1 cellular context compared by ENCODE assay signal in genomic region chr6:26223677-26224546, GRCh38.
TF ChIP-seq lines count a peak whose summit lies in the region.

No MANE protein-coding gene starts in this region.

TF ChIP-seq in HepG2, 621 proteins besides CTCF, POLR2A, EP300 and RAD21 (continued from another document and continues in another):
- TF ChIP-seq, protein P1, sequence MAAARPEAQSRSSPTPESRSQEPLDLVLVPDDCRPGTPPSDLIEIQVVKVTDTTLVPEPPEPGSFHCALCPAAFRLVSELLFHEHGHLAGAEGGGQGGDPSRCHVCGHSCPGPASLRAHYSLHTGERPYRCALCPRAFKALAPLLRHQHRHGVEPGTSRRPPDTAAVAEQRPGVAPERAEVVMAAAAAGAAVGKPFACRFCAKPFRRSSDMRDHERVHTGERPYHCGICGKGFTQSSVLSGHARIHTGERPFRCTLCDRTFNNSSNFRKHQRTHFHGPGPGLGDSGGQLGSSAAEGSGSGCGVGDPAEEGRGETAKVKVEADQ (CRISPR knock-in tag; IDR thresholded peaks at IDR 0.05; ENCODE audit: borderline replicate concordance) = no peak
- TF ChIP-seq IRX3 (CRISPR knock-in tag; IDR thresholded peaks at IDR 0.05; ENCODE audit: borderline replicate concordance, low read depth) (no peak), ARID3A (IDR thresholded peaks at IDR 0.05; ENCODE audit: low read depth, low read length) (peak; percentile 91), ZNF318 (CRISPR knock-in tag; IDR thresholded peaks at IDR 0.05) (no peak), ZNF503 (CRISPR knock-in tag; IDR thresholded peaks at IDR 0.05) (no peak), THAP8 (CRISPR knock-in tag; IDR thresholded peaks at IDR 0.05; ENCODE audit: borderline replicate concordance) (no peak), ELF4 (CRISPR knock-in tag; IDR thresholded peaks at IDR 0.05; ENCODE audit: borderline replicate concordance) (no peak), NFIB (CRISPR knock-in tag; IDR thresholded peaks at IDR 0.05; ENCODE audit: borderline replicate concordance) (no peak), ADNP (CRISPR knock-in tag; IDR thresholded peaks at IDR 0.05) (no peak), ATF2 (CRISPR knock-in tag; IDR thresholded peaks at IDR 0.05) (no peak; the same call in 1 of the 2 replicates), ZNF569 (CRISPR knock-in tag; IDR thresholded peaks at IDR 0.05; ENCODE audit: borderline replicate concordance) (no peak), DNMT3B (CRISPR knock-in tag; conservative IDR thresholded peaks at IDR 0.05) (0 out of 2 replicates have a peak, but pooled peaks have one; percentile 12), AHR (CRISPR knock-in tag; IDR thresholded peaks at IDR 0.05) (no peak), NCOA1 (CRISPR knock-in tag; IDR thresholded peaks at IDR 0.05) (peak; percentile 74; the same call in 1 of the 2 replicates), HDAC2 (CRISPR knock-in tag; IDR thresholded peaks at IDR 0.05) (no peak), ZNF749 (CRISPR knock-in tag; IDR thresholded peaks at IDR 0.05; ENCODE audit: borderline replicate concordance) (no peak), ARNT (IDR thresholded peaks at IDR 0.05) (no peak), HNRNPUL1 (IDR thresholded peaks at IDR 0.05; ENCODE audit: low read depth, low read length) (no peak), JDP2 (CRISPR knock-in tag; IDR thresholded peaks at IDR 0.05; ENCODE audit: borderline replicate concordance) (no peak), ZNF629 (CRISPR knock-in tag; conservative IDR thresholded peaks at IDR 0.05) (no peak), NFKB2 (CRISPR knock-in tag; IDR thresholded peaks at IDR 0.05; ENCODE audit: borderline replicate concordance) (no peak), SSRP1 (CRISPR knock-in tag; IDR thresholded peaks at IDR 0.05) (no peak), NFYC (CRISPR knock-in tag; IDR thresholded peaks at IDR 0.05) (peak; percentile 76), ZNF577 (CRISPR knock-in tag; IDR thresholded peaks at IDR 0.05; ENCODE audit: borderline replicate concordance, low read depth) (no peak), NFRKB (IDR thresholded peaks at IDR 0.05) (peak; percentile 98), NPAS2 (CRISPR knock-in tag; IDR thresholded peaks at IDR 0.05; ENCODE audit: borderline replicate concordance) (no peak), KDM3A (CRISPR knock-in tag; IDR thresholded peaks at IDR 0.05; ENCODE audit: low read depth) (no peak), RBM39 (IDR thresholded peaks at IDR 0.05; ENCODE audit: low read depth, low read length, poor library complexity, severe bottlenecking) (no peak), ZNF20 (CRISPR knock-in tag; IDR thresholded peaks at IDR 0.05) (no peak), SMYD3 (CRISPR knock-in tag; IDR thresholded peaks at IDR 0.05) (no peak), ZMYM4 (CRISPR knock-in tag; IDR thresholded peaks at IDR 0.05) (peak; percentile 46), ZNF816 (CRISPR knock-in tag; IDR thresholded peaks at IDR 0.05; ENCODE audit: borderline replicate concordance) (no peak; the same call in 1 of the 2 replicates), RBAK (CRISPR knock-in tag; IDR thresholded peaks at IDR 0.05) (no peak)
- TF ChIP-seq, protein P2, sequence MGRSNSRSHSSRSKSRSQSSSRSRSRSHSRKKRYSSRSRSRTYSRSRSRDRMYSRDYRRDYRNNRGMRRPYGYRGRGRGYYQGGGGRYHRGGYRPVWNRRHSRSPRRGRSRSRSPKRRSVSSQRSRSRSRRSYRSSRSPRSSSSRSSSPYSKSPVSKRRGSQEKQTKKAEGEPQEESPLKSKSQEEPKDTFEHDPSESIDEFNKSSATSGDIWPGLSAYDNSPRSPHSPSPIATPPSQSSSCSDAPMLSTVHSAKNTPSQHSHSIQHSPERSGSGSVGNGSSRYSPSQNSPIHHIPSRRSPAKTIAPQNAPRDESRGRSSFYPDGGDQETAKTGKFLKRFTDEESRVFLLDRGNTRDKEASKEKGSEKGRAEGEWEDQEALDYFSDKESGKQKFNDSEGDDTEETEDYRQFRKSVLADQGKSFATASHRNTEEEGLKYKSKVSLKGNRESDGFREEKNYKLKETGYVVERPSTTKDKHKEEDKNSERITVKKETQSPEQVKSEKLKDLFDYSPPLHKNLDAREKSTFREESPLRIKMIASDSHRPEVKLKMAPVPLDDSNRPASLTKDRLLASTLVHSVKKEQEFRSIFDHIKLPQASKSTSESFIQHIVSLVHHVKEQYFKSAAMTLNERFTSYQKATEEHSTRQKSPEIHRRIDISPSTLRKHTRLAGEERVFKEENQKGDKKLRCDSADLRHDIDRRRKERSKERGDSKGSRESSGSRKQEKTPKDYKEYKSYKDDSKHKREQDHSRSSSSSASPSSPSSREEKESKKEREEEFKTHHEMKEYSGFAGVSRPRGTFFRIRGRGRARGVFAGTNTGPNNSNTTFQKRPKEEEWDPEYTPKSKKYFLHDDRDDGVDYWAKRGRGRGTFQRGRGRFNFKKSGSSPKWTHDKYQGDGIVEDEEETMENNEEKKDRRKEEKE (IDR thresholded peaks at IDR 0.05) = no peak
- TF ChIP-seq, protein P3, sequence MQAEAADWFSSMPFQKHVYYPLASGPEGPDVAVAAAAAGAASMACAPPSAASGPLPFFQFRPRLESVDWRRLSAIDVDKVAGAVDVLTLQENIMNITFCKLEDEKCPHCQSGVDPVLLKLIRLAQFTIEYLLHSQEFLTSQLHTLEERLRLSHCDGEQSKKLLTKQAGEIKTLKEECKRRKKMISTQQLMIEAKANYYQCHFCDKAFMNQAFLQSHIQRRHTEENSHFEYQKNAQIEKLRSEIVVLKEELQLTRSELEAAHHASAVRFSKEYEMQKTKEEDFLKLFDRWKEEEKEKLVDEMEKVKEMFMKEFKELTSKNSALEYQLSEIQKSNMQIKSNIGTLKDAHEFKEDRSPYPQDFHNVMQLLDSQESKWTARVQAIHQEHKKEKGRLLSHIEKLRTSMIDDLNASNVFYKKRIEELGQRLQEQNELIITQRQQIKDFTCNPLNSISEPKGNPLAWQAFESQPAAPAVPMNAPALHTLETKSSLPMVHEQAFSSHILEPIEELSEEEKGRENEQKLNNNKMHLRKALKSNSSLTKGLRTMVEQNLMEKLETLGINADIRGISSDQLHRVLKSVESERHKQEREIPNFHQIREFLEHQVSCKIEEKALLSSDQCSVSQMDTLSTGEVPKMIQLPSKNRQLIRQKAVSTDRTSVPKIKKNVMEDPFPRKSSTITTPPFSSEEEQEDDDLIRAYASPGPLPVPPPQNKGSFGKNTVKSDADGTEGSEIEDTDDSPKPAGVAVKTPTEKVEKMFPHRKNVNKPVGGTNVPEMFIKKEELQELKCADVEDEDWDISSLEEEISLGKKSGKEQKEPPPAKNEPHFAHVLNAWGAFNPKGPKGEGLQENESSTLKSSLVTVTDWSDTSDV (CRISPR knock-in tag; IDR thresholded peaks at IDR 0.05) = no peak
- TF ChIP-seq, protein P4, sequence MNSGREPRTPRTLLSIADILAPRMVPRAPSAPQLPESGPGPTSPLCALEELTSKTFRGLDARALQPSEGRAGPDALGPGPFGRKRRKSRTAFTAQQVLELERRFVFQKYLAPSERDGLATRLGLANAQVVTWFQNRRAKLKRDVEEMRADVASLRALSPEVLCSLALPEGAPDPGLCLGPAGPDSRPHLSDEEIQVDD (CRISPR knock-in tag; IDR thresholded peaks at IDR 0.05; ENCODE audit: borderline replicate concordance) = no peak
- TF ChIP-seq, protein P5, sequence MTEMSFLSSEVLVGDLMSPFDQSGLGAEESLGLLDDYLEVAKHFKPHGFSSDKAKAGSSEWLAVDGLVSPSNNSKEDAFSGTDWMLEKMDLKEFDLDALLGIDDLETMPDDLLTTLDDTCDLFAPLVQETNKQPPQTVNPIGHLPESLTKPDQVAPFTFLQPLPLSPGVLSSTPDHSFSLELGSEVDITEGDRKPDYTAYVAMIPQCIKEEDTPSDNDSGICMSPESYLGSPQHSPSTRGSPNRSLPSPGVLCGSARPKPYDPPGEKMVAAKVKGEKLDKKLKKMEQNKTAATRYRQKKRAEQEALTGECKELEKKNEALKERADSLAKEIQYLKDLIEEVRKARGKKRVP (CRISPR knock-in tag; IDR thresholded peaks at IDR 0.05) = no peak
